ENCODE assay signal across 38 cellular contexts in genomic region chr16:78735337-78735736, GRCh38.
"Had no signal": no experiment of that assay in that cellular context is flagged by ENCODE, and none has a peak within 500 bp of the region (broad histone marks: within the 10 kb centered on the region; RNA-seq: fewer than 3 reads in every experiment).

No MANE protein-coding gene starts in this region.

- DNase-seq: activated CD4-positive, alpha-beta memory T cell treated with anti-CD3 and anti-CD28 coated beads, Interleukin-2, amount 10 ng/mL, durations not matched to agents 7 days and 5 days; activated CD4-positive, alpha-beta T cell treated with anti-CD3 and anti-CD28 coated beads for 1 hour; activated CD4-positive, alpha-beta T cell treated with anti-CD3 and anti-CD28 coated beads for 48 hours; activated CD4-positive, CD25-positive, alpha-beta regulatory T cell; activated CD8-positive, alpha-beta memory T cell treated with anti-CD3 and anti-CD28 coated beads for 24 hours; activated CD8-positive, alpha-beta memory T cell treated with anti-CD3 and anti-CD28 coated beads, Interleukin-2, amount 10 ng/mL, durations not matched to agents 7 days and 5 days; activated CD8-positive, alpha-beta memory T cell treated with anti-CD3 and anti-CD28 coated beads, Interleukin-2, amount 50 U/mL, for 48 hours; activated gamma-delta T cell; activated naive CD4-positive, alpha-beta T cell treated with Interleukin-2 at 50 U/mL for 16 hours; adrenal gland; central memory CD4-positive, alpha-beta T cell; Kasumi-1; KG1; MG63; MV-4-11; NCI-H1092; NCI-H1417; NCI-H146; NCI-H187; NCI-H2029 treated with DMSO at 0.1 percent for 48 hours; NCI-H2107; NCI-H2171; NCI-H510A; NCI-H526; NCI-H748 treated with DMSO at 0.1 percent for 48 hours; NK-92 treated with Interleukin-12 subunit alpha and Interleukin-12 subunit beta, amount 100 ng/mL, for 24 hours; PC-3; Peyer's patch; SIG-M5; T-cell; T-helper 2 cell; T-helper 9 cell; WERI-Rb-1 had no signal

- H3K27me3 ChIP-seq: adrenal gland, MG63, Peyer's patch had no signal

- H3K4me3 ChIP-seq: adrenal gland, MG63, Peyer's patch had no signal

- H3K27ac Mint-ChIP-seq: activated CD4-positive, alpha-beta memory T cell treated with anti-CD3 and anti-CD28 coated beads, Interleukin-2, amount 10 ng/mL, durations not matched to agents 7 days and 5 days; activated CD8-positive, alpha-beta memory T cell treated with anti-CD3 and anti-CD28 coated beads, Interleukin-2, amount 10 ng/mL, durations not matched to agents 7 days and 5 days; activated naive CD4-positive, alpha-beta T cell treated with anti-CD3 and anti-CD28 coated beads, Interleukin-2, amount 50 U/mL, for 72 hours; activated T-helper 2 cell treated with anti-CD3 and anti-CD28 coated beads, Interferon-gamma antibody, Interleukin-2, Interleukin-4, amounts not matched to agents 10 μg/mL and 5 μg/mL and 100 μg/mL, durations not matched to agents 14 hours and 24 hours and 36 hours; brain; T-cell had no signal

- H3K4me3 Mint-ChIP-seq: activated CD4-positive, alpha-beta memory T cell treated with anti-CD3 and anti-CD28 coated beads, Interleukin-2, amount 10 ng/mL, durations not matched to agents 7 days and 5 days; activated CD8-positive, alpha-beta memory T cell treated with anti-CD3 and anti-CD28 coated beads, Interleukin-2, amount 10 ng/mL, durations not matched to agents 7 days and 5 days; brain; T-cell had no signal

- H3K36me3 Mint-ChIP-seq: activated CD8-positive, alpha-beta memory T cell treated with anti-CD3 and anti-CD28 coated beads, Interleukin-2, amount 10 ng/mL, durations not matched to agents 7 days and 5 days; activated naive CD4-positive, alpha-beta T cell treated with anti-CD3 and anti-CD28 coated beads, Interleukin-2, amount 50 U/mL, for 72 hours; brain; T-cell had no signal

- H3K36me3 ChIP-seq: adrenal gland, MG63, Peyer's patch, WERI-Rb-1 had no signal

- H3K4me1 Mint-ChIP-seq: brain had no signal

- H3K9me3 Mint-ChIP-seq: activated naive CD4-positive, alpha-beta T cell treated with anti-CD3 and anti-CD28 coated beads, Interleukin-2, amount 50 U/mL, for 72 hours; activated T-helper 2 cell treated with anti-CD3 and anti-CD28 coated beads, Interferon-gamma antibody, Interleukin-2, Interleukin-4, amounts not matched to agents 10 μg/mL and 5 μg/mL and 100 μg/mL, durations not matched to agents 14 hours and 24 hours and 36 hours; brain; T-cell had no signal

- H3K4me1 ChIP-seq: adrenal gland, Peyer's patch had no signal

- H3K27ac ChIP-seq: adrenal gland, WERI-Rb-1 had no signal

- H3K9me3 ChIP-seq: adrenal gland, MG63, Peyer's patch had no signal

- H3K27me3 Mint-ChIP-seq: activated CD4-positive, alpha-beta memory T cell treated with anti-CD3 and anti-CD28 coated beads, Interleukin-2, amount 10 ng/mL, durations not matched to agents 7 days and 5 days; T-cell had no signal

- ATAC-seq: activated CD8-positive, alpha-beta memory T cell treated with anti-CD3 and anti-CD28 coated beads, Interleukin-2, amount 10 ng/mL, durations not matched to agents 7 days and 5 days; PC-3; Right ventricle myocardium inferior; SK-N-SH treated with all-trans-retinoic acid at 6 μM for 48 hours; T-cell had no signal
